ENCODE assay signal across 1 cellular context in the genomic region with DNA sequence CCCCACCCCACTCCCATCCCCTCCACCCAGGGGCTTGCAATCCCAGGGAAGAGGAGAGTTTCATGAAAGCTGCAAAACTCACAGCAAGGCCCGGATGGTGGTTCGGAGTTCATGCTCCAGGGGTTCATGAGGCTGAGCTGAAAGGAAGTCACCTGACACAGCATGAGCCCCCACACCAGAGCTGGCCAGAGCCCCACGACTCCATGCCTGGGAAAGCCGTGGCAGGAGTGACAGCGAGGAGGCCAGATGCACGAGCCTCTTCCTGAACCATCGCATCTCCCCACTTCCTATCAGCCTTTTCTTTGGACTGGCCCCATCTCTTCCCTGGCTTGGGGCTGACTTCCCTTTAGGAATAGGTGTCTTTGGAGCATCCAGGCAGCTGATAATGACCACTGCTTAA.
TF ChIP-seq lines count a peak whose summit lies in the region.

No MANE protein-coding gene starts in this region.

TF ChIP-seq in SK-N-SH, 30 proteins besides CTCF, POLR2A, EP300 and RAD21 (continued from another document):
- TF ChIP-seq, protein P1, sequence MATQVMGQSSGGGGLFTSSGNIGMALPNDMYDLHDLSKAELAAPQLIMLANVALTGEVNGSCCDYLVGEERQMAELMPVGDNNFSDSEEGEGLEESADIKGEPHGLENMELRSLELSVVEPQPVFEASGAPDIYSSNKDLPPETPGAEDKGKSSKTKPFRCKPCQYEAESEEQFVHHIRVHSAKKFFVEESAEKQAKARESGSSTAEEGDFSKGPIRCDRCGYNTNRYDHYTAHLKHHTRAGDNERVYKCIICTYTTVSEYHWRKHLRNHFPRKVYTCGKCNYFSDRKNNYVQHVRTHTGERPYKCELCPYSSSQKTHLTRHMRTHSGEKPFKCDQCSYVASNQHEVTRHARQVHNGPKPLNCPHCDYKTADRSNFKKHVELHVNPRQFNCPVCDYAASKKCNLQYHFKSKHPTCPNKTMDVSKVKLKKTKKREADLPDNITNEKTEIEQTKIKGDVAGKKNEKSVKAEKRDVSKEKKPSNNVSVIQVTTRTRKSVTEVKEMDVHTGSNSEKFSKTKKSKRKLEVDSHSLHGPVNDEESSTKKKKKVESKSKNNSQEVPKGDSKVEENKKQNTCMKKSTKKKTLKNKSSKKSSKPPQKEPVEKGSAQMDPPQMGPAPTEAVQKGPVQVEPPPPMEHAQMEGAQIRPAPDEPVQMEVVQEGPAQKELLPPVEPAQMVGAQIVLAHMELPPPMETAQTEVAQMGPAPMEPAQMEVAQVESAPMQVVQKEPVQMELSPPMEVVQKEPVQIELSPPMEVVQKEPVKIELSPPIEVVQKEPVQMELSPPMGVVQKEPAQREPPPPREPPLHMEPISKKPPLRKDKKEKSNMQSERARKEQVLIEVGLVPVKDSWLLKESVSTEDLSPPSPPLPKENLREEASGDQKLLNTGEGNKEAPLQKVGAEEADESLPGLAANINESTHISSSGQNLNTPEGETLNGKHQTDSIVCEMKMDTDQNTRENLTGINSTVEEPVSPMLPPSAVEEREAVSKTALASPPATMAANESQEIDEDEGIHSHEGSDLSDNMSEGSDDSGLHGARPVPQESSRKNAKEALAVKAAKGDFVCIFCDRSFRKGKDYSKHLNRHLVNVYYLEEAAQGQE (IDR thresholded peaks at IDR 0.05; ENCODE audit: low read depth, low read length) = no peak
- TF ChIP-seq CHD2 (IDR thresholded peaks at IDR 0.05; ENCODE audit: low read length, partially characterized antibody) = no peak
- no peak for TF ChIP-seq FOXM1 (IDR thresholded peaks at IDR 0.05; ENCODE audit: low read depth)
